ENCODE assay signal across 8 cellular contexts in genomic region chr5:143403607-143404415, GRCh38. TPM values are rescaled to one million over a fixed set of nuclear protein-coding genes. Genes with fewer than 3 reads are reported as not detected.
DNase-seq lines count a peak whose midpoint lies in the region; ATAC-seq and TF ChIP-seq lines count a peak whose summit lies in the region.

Gene NR3C1 (minus strand): TSS chr5:143403686. CDS start chr5:143400839, 2,847 bp downstream.

- no peaks in the 10 kb centered on the region for H3K36me3 ChIP-seq in HUES64 (ENCODE audit: insufficient read depth, low read length)
- no peaks in the 10 kb centered on the region for H3K36me3 ChIP-seq in neuronal stem cell (replicated peaks in 1 of 2; ENCODE audit: control insufficient read depth in 2 of 2, insufficient read depth in 2 of 2, low read length in 2 of 2)

- H3K9me3 ChIP-seq in HUES64 (ENCODE audit: insufficient read depth, low read depth, low read length) (no peaks in the 10 kb centered on the region), neuronal stem cell (replicated peaks in 1 of 2; ENCODE audit: control insufficient read depth in 2 of 2, insufficient read depth in 1 of 2, low read depth in 1 of 2, low read length in 2 of 2) (no peaks in the 10 kb centered on the region)

- H3K4me3 ChIP-seq in HUES64 (ENCODE audit: low read length) (peak within 1 kb of the TSS; percentile 93), neuronal stem cell (ENCODE audit: low read length in 2 of 2) (peak within 1 kb of the TSS; percentile 66 to 95)

- under 1% methylated on average over 111 of the region's 111 CpGs for WGBS in HUES64
- no CpG with 5 or more reads among the region's 111 CpGs for WGBS in neuronal stem cell (ENCODE audit: extremely low coverage in 2 of 2, insufficient read length in 2 of 2, insufficient replicate concordance in 1 of 2), 2 donors

- H4K8ac ChIP-seq in neuronal stem cell (ENCODE audit: low read depth, low read length), result no peak within 1 kb of the TSS

- peak; percentile 74 for TF ChIP-seq CTCF in foreskin keratinocyte (conservative IDR thresholded peaks at IDR 0.05)
- TF ChIP-seq CTCF in subcutaneous adipose tissue (IDR thresholded peaks at IDR 0.05; ENCODE audit: low read depth), result no peak

- H2BK15ac ChIP-seq in neuronal stem cell (ENCODE audit: low read length), result no peak within 1 kb of the TSS

- H3K18ac ChIP-seq in neuronal stem cell (ENCODE audit: low read length), result peak within 1 kb of the TSS; percentile 81

- no peak within 1 kb of the TSS for H2BK12ac ChIP-seq in neuronal stem cell (ENCODE audit: low read length)

- H3K27ac ChIP-seq in HUES64 (ENCODE audit: low read depth, low read length) (no peak within 1 kb of the TSS; the same call in 1 of the 2 replicates), foreskin keratinocyte (peak within 1 kb of the TSS; percentile 98), neuronal stem cell (replicated peaks; ENCODE audit: low read length) (no peak within 1 kb of the TSS)

- H3K23ac ChIP-seq in neuronal stem cell (ENCODE audit: low read depth, low read length, poor library complexity), result peak within 1 kb of the TSS; percentile 96

- H3K14ac ChIP-seq in neuronal stem cell (ENCODE audit: low read length), result peak within 1 kb of the TSS; percentile 65

- peak within 1 kb of the TSS; percentile 98 for H2AFZ ChIP-seq in neuronal stem cell (ENCODE audit: low read length)

- no peak within 1 kb of the TSS for H4K91ac ChIP-seq in neuronal stem cell (ENCODE audit: low read depth, low read length, poor library complexity)

- H3K9ac ChIP-seq in HUES64 (ENCODE audit: low read depth, low read length) (peak within 1 kb of the TSS; percentile 40; the same call in 1 of the 2 replicates), neuronal stem cell (ENCODE audit: low read depth, low read length, poor library complexity) (peak within 1 kb of the TSS; percentile 80)

- H3K4me2 ChIP-seq in neuronal stem cell (ENCODE audit: insufficient read depth, low read length, poor library complexity, severe bottlenecking), result peak within 1 kb of the TSS; percentile 94

- H2AK5ac ChIP-seq in neuronal stem cell (ENCODE audit: low read depth, low read length), result no peak within 1 kb of the TSS

- no peak within 1 kb of the TSS for H2BK120ac ChIP-seq in neuronal stem cell (ENCODE audit: low read depth, low read length)

- peaks cover 2% of the 10 kb centered on the region for H3K79me1 ChIP-seq in neuronal stem cell (ENCODE audit: low read depth, low read length)

- no peak within 1 kb of the TSS for H2BK5ac ChIP-seq in neuronal stem cell (ENCODE audit: low read length)

- ATAC-seq in GM21390 (IDR thresholded peaks at IDR 0.05; ENCODE audit: unreplicated experiment) (peak; percentile 54), foreskin keratinocyte (peak; percentile 73)

- DNase-seq in DMS79 (lab: John Stamatoyannopoulos, UW), result peak; percentile 14
- peak; percentile 85 for DNase-seq in SHP77 treated with DMSO at 0.1 percent for 48 hours (lab: John Stamatoyannopoulos, UW)
- peak; percentile 85 for DNase-seq in activated gamma-delta T cell treated with Interleukin-2 at 50 U/mL for 16 hours
- peak in 1 of 2 donors; percentile 77 for DNase-seq in foreskin keratinocyte
- DNase-seq in neuronal stem cell (ENCODE audit: low spot score), result peak; percentile 44

- H3K4ac ChIP-seq in neuronal stem cell (ENCODE audit: low read length), result no peak within 1 kb of the TSS

- H3K4me1 ChIP-seq in HUES64 (ENCODE audit: insufficient read depth, low read length) (peaks cover 34% of the 10 kb centered on the region), foreskin keratinocyte (peaks cover 11% of the 10 kb centered on the region), neuronal stem cell (ENCODE audit: control insufficient read depth in 2 of 2, insufficient read depth in 1 of 2, low read depth in 1 of 2, low read length in 2 of 2) (peaks cover 1 to 3% of the 10 kb centered on the region in 2 donors)

- H3K27me3 ChIP-seq in HUES64 (ENCODE audit: insufficient read depth, low read length) (peaks cover 54% of the 10 kb centered on the region), foreskin keratinocyte (no peaks in the 10 kb centered on the region), neuronal stem cell (ENCODE audit: control insufficient read depth in 3 of 3, insufficient read depth in 3 of 3, low read depth in 1 of 3, low read length in 3 of 3) (peaks cover 3 to 24% (median 11%) of the 10 kb centered on the region in 3 experiments)

RNA-seq across cellular contexts. Expression of gene NR3C1, which starts in this region (rescaled TPM):
- polyA plus RNA-seq in HUES64 (2013, experiment 1 of 2), result 4.8 TPM
- polyA plus RNA-seq in HUES64 (2013, experiment 2 of 2), result 2.9 TPM
- total RNA-seq in foreskin keratinocyte (44.7 and 46.4 TPM in 2 replicates), subcutaneous adipose tissue (100 to 1,000 TPM in 1 of 4 donors, 10 to 100 TPM in 3; 86.2 to 174 (median 95.1) TPM)
- 10.3 and 12.2 TPM in 2 replicates for polyA plus RNA-seq in foreskin keratinocyte
- polyA plus RNA-seq in neuronal stem cell (2013, experiment 1 of 2), result 0.38 TPM
- polyA plus RNA-seq in neuronal stem cell (2013, experiment 2 of 2), result 0.28 TPM
